In genomic region chr1:225454067-225454618, GRCh38 we compare ENCODE assay signal across 8 cellular contexts. TPM values are rescaled to one million over a fixed set of nuclear protein-coding genes. Genes with fewer than 3 reads are reported as not detected.
DNase-seq lines count a peak whose midpoint lies in the region; ATAC-seq and TF ChIP-seq lines count a peak whose summit lies in the region.

No MANE protein-coding gene starts in this region.

- H3K36me3 ChIP-seq in endocrine pancreas (ENCODE audit: control insufficient read depth, insufficient read depth, low read length) = no peaks in the 10 kb centered on the region
- no peaks in the 10 kb centered on the region for H3K36me3 ChIP-seq in stomach smooth muscle (ENCODE audit: control insufficient read depth in 2 of 2, insufficient read depth in 2 of 2, low read length in 2 of 2)
- H3K36me3 ChIP-seq in testis (ENCODE audit: low read depth, missing control alignments) = no peaks in the 10 kb centered on the region
- H3K36me3 ChIP-seq in left ventricle myocardium inferior = no peaks in the 10 kb centered on the region

- intact Hi-C loops in testis (cut with DNase I; ENCODE audit: low total_unique reads) = no loop called here
- intact Hi-C loops in left ventricle myocardium inferior (cut with micrococcal nuclease) = no loop called here

- H3K4me3 ChIP-seq in endocrine pancreas (ENCODE audit: control insufficient read depth, insufficient read depth, low read length) (peak overlapping the region; percentile 12), stomach smooth muscle (ENCODE audit: low read length in 2 of 2) (peak overlapping the region in 1 of 2 donors; percentile 44), testis (no peak overlapping the region), left ventricle myocardium inferior (no peak overlapping the region)

- 50 to 62% methylated on average over 4 of the region's 4 CpGs for WGBS in testis, 2 donors

- peak; percentile 46 for ATAC-seq in activated CD8-positive, alpha-beta memory T cell treated with anti-CD3 and anti-CD28 coated beads, Interleukin-2, amount 10 ng/mL, durations not matched to agents 7 days and 5 days

- peaks cover 46% of the 10 kb centered on the region for H3K4me1 Mint-ChIP-seq in activated CD8-positive, alpha-beta memory T cell treated with anti-CD3 and anti-CD28 coated beads, Interleukin-2, amount 10 ng/mL, durations not matched to agents 7 days and 5 days

- H3K9me3 ChIP-seq in endocrine pancreas (ENCODE audit: control insufficient read depth, low read length) (no peaks in the 10 kb centered on the region), stomach smooth muscle (ENCODE audit: control insufficient read depth in 2 of 2, low read length in 2 of 2) (no peaks in the 10 kb centered on the region), testis (no peaks in the 10 kb centered on the region), left ventricle myocardium inferior (replicated peaks) (no peaks in the 10 kb centered on the region)

- TF ChIP-seq CTCF in testis (IDR thresholded peaks at IDR 0.05) (no peak), left ventricle myocardium inferior (IDR thresholded peaks at IDR 0.05; ENCODE audit: borderline replicate concordance) (no peak)

- CTCF ChIA-PET in activated CD8-positive, alpha-beta memory T cell treated with anti-CD3 and anti-CD28 coated beads, Interleukin-2, amount 10 ng/mL, durations not matched to agents 7 days and 5 days (lab: Charles Lee) = interaction anchor here (0.7 to 3.8 kb wide), 7 partner anchors 9 to 27 kb away, joined by 3 to 17 read pairs (median 5); partner anchors contain the start of gene LBR

- H3K27ac ChIP-seq in stomach smooth muscle (ENCODE audit: low read length) (peak overlapping the region; percentile 100), testis (no peak overlapping the region), left ventricle myocardium inferior (replicated peaks) (no peak overlapping the region)

- TF ChIP-seq POLR2A in testis (IDR thresholded peaks at IDR 0.05) = no peak

- H3K4me3 Mint-ChIP-seq in activated CD8-positive, alpha-beta memory T cell treated with anti-CD3 and anti-CD28 coated beads, Interleukin-2, amount 10 ng/mL, durations not matched to agents 7 days and 5 days = no peak overlapping the region

- no peaks in the 10 kb centered on the region for H3K9me3 Mint-ChIP-seq in activated CD8-positive, alpha-beta memory T cell treated with anti-CD3 and anti-CD28 coated beads, Interleukin-2, amount 10 ng/mL, durations not matched to agents 7 days and 5 days (ENCODE audit: low read depth)

- no peaks in the 10 kb centered on the region for H3K36me3 Mint-ChIP-seq in activated CD8-positive, alpha-beta memory T cell treated with anti-CD3 and anti-CD28 coated beads, Interleukin-2, amount 10 ng/mL, durations not matched to agents 7 days and 5 days

- no peaks in the 10 kb centered on the region for H3K27me3 Mint-ChIP-seq in activated CD8-positive, alpha-beta memory T cell treated with anti-CD3 and anti-CD28 coated beads, Interleukin-2, amount 10 ng/mL, durations not matched to agents 7 days and 5 days

- H3K27me3 ChIP-seq in endocrine pancreas (ENCODE audit: control insufficient read depth, insufficient read depth, low read length) (no peaks in the 10 kb centered on the region), stomach smooth muscle (ENCODE audit: control insufficient read depth in 1 of 2, insufficient read depth in 2 of 2, low read length in 2 of 2) (no peaks in the 10 kb centered on the region), testis (no peaks in the 10 kb centered on the region), left ventricle myocardium inferior (ENCODE audit: low read depth) (no peaks in the 10 kb centered on the region)

- H3K27ac Mint-ChIP-seq in activated CD8-positive, alpha-beta memory T cell treated with anti-CD3 and anti-CD28 coated beads, Interleukin-2, amount 10 ng/mL, durations not matched to agents 7 days and 5 days = peak overlapping the region; percentile 83

- H3K4me1 ChIP-seq in endocrine pancreas (ENCODE audit: control insufficient read depth, insufficient read depth, low read length) = peaks cover 9% of the 10 kb centered on the region
- peaks cover 42% of the 10 kb centered on the region for H3K4me1 ChIP-seq in stomach smooth muscle (ENCODE audit: control insufficient read depth, insufficient read depth, low read length)
- no peaks in the 10 kb centered on the region for H3K4me1 ChIP-seq in testis
- peaks cover 9% of the 10 kb centered on the region for H3K4me1 ChIP-seq in left ventricle myocardium inferior

- H3K9ac ChIP-seq in endocrine pancreas (ENCODE audit: control insufficient read depth, insufficient read depth, low read length) = no peak overlapping the region
- peak overlapping the region; percentile 8 to 47 for H3K9ac ChIP-seq in stomach smooth muscle (ENCODE audit: low read length in 2 of 2)

- DNase-seq in activated CD8-positive, alpha-beta memory T cell treated with anti-CD3 and anti-CD28 coated beads, Interleukin-2, amount 10 ng/mL, durations not matched to agents 7 days and 5 days = no peak
- no peak for DNase-seq in activated CD8-positive, alpha-beta memory T cell treated with anti-CD3 and anti-CD28 coated beads for 24 hours
- DNase-seq in NCI-H345 (lab: John Stamatoyannopoulos, UW) (peak; percentile 93), testis (no peak), RKO (ENCODE audit: low spot score) (no peak), left ventricle myocardium inferior (no peak)

RNA-seq across cellular contexts. Expression of gene LBR, which starts 26.3 kb away (rescaled TPM):
- total RNA-seq in activated CD8-positive, alpha-beta memory T cell treated with anti-CD3 and anti-CD28 coated beads, Interleukin-2, amount 10 ng/mL, durations not matched to agents 7 days and 5 days = 100 to 1,000 TPM; 213 to 226 TPM
- 10 to 100 TPM; 31.7 to 39.9 TPM for total RNA-seq in testis
- polyA plus RNA-seq in testis (ENCODE audit: insufficient read depth, low read depth, low replicate concordance) = 40.3 TPM
- total RNA-seq in left ventricle myocardium inferior = 8.9 TPM

Comparison
In these comparisons a context has a peak if more than half of its experiments do, and no peak if none do; other contexts are left out.
1. RNA of gene LBR, which starts 26.3 kb away (total RNA-seq): 213 to 226 TPM in activated CD8-positive, alpha-beta memory T cell treated with anti-CD3 and anti-CD28 coated beads, Interleukin-2, amount 10 ng/mL, durations not matched to agents 7 days and 5 days; 31.7 to 39.9 TPM in testis and 8.9 TPM in left ventricle myocardium inferior (single experiment); every median in the first group is over 4 times any median in the second.